8 cellular contexts compared by ENCODE assay signal in genomic region chr15:65184305-65184943, GRCh38. TPM values are rescaled to one million over a fixed set of nuclear protein-coding genes. Genes with fewer than 3 reads are reported as not detected.
A peak's percentile ranks its signal among the peaks of the same experiment; 100 is the strongest.
DNase-seq lines count a peak whose midpoint lies in the region; ATAC-seq and TF ChIP-seq lines count a peak whose summit lies in the region.

No MANE protein-coding gene starts in this region.

- peaks cover 10% of the 10 kb centered on the region; the same call in 1 of the 2 replicates for H4K20me1 ChIP-seq in GM23338 (replicated peaks; ENCODE audit: insufficient read depth)

- peak; percentile 68 for ATAC-seq in GM23338

- H3K4me3 ChIP-seq in GM23338 (peak overlapping the region; percentile 90), dorsolateral prefrontal cortex (peak overlapping the region; percentile 66 to 100 (median 94))

- intact Hi-C loops in dorsolateral prefrontal cortex (cut with DNase I) = loop anchor here in 1 of 2 donors (2.0 kb wide), 2 partner anchors 50 to 110 kb away; no protein-coding TSS in a partner anchor

- 0 out of 2 replicates have a peak, but pooled peaks cover 6% of the 10 kb centered on the region for H3K4me1 ChIP-seq in GM23338 (ENCODE audit: insufficient read depth)

- H3K4me3 Mint-ChIP-seq in GM23338 = peak overlapping the region; percentile 92

- peak overlapping the region; percentile 51 for H3K27ac ChIP-seq in GM23338 (ENCODE audit: low read depth)
- H3K27ac ChIP-seq in dorsolateral prefrontal cortex = peak overlapping the region; percentile 80 to 99 (median 96)

- H3K27me3 ChIP-seq in GM23338 (ENCODE audit: insufficient read depth) = no peaks in the 10 kb centered on the region
- no peaks in the 10 kb centered on the region for H3K27me3 ChIP-seq in dorsolateral prefrontal cortex

- no peaks in the 10 kb centered on the region for H3K9me2 ChIP-seq in GM23338 (ENCODE audit: insufficient read depth)

- no peaks in the 10 kb centered on the region for H3F3A ChIP-seq in GM23338 (replicated peaks; ENCODE audit: low read depth)

- peaks cover 7% of the 10 kb centered on the region; the same call in 1 of the 2 replicates for H3K36me3 ChIP-seq in GM23338 (ENCODE audit: insufficient read depth)

- TF ChIP-seq CTCF in GM23338 (conservative IDR thresholded peaks at IDR 0.05; ENCODE audit: low read depth in 2 of 2) (no peak), dorsolateral prefrontal cortex (IDR thresholded peaks at IDR 0.05 in 54 of 56, conservative IDR thresholded peaks at IDR 0.05 in 2 of 56; ENCODE audit: low read depth in 1 of 56, partially characterized antibody in 56 of 56) (peak in 3 of 56 donors; percentile 2 to 8 (median 4))

- H3K4me2 ChIP-seq in GM23338 = peak overlapping the region; percentile 79

- H3K79me2 ChIP-seq in GM23338 (replicated peaks; ENCODE audit: insufficient read depth) = peaks cover 50% of the 10 kb centered on the region

- DNase-seq in EH (ENCODE audit: low read depth) (peak; percentile 73), GM23338 (ENCODE audit: low spot score) (peak; percentile 79), M059J (ENCODE audit: low read depth) (peak; percentile 72), dorsolateral prefrontal cortex (peak in 7 of 10 donors; percentile 28 to 64 (median 40)), lung microvascular endothelial cell (ENCODE audit: low read depth in 2 of 2) (peak; percentile 80 to 82), NCI-H1436 (lab: John Stamatoyannopoulos, UW) (no peak)
- peak; percentile 54 for DNase-seq in activated CD4-positive, alpha-beta T cell treated with anti-CD3 and anti-CD28 coated beads for 48 hours
- peak; percentile 6 for DNase-seq in stimulated activated CD8-positive, alpha-beta memory T cell treated with anti-CD3 and anti-CD28 coated beads, Interleukin-4, amount 100 ng/mL, for 24 hours (ENCODE audit: low read depth)

- H3K4me1 Mint-ChIP-seq in GM23338 = peaks cover 11% of the 10 kb centered on the region

- peak overlapping the region; percentile 86 for H2AFZ ChIP-seq in GM23338

- H3K27ac Mint-ChIP-seq in GM23338 = peak overlapping the region; percentile 85

- 0 out of 3 replicates have a peak, but pooled peaks cover 3% of the 10 kb centered on the region for H3K36me3 Mint-ChIP-seq in GM23338 (ENCODE audit: low read depth)

- peaks cover 7% of the 10 kb centered on the region for H3K27me3 Mint-ChIP-seq in GM23338 (ENCODE audit: insufficient read depth, low read depth, poor library complexity)

- no peaks in the 10 kb centered on the region for H3K9me3 Mint-ChIP-seq in GM23338

TF ChIP-seq in GM23338, 12 proteins besides CTCF, POLR2A, EP300 and RAD21 (continues in another document):
- TF ChIP-seq ZNF114 (CRISPR knock-in tag; IDR thresholded peaks at IDR 0.05) (no peak), ZNF331 (CRISPR knock-in tag; IDR thresholded peaks at IDR 0.05; ENCODE audit: low read depth) (no peak), POLR2AphosphoS5 (IDR thresholded peaks at IDR 0.05; ENCODE audit: low read depth) (no peak), CREB1 (CRISPR knock-in tag; IDR thresholded peaks at IDR 0.05; ENCODE audit: low read depth) (no peak), EZH2phosphoT487 (IDR thresholded peaks at IDR 0.05; ENCODE audit: unreplicated experiment) (no peak), STAT1 (IDR thresholded peaks at IDR 0.05; ENCODE audit: unreplicated experiment) (no peak), JUNB (IDR thresholded peaks at IDR 0.05; ENCODE audit: unreplicated experiment) (no peak), EZH2 (IDR thresholded peaks at IDR 0.05; ENCODE audit: low read depth, unreplicated experiment) (no peak)
- TF ChIP-seq, protein P1, sequence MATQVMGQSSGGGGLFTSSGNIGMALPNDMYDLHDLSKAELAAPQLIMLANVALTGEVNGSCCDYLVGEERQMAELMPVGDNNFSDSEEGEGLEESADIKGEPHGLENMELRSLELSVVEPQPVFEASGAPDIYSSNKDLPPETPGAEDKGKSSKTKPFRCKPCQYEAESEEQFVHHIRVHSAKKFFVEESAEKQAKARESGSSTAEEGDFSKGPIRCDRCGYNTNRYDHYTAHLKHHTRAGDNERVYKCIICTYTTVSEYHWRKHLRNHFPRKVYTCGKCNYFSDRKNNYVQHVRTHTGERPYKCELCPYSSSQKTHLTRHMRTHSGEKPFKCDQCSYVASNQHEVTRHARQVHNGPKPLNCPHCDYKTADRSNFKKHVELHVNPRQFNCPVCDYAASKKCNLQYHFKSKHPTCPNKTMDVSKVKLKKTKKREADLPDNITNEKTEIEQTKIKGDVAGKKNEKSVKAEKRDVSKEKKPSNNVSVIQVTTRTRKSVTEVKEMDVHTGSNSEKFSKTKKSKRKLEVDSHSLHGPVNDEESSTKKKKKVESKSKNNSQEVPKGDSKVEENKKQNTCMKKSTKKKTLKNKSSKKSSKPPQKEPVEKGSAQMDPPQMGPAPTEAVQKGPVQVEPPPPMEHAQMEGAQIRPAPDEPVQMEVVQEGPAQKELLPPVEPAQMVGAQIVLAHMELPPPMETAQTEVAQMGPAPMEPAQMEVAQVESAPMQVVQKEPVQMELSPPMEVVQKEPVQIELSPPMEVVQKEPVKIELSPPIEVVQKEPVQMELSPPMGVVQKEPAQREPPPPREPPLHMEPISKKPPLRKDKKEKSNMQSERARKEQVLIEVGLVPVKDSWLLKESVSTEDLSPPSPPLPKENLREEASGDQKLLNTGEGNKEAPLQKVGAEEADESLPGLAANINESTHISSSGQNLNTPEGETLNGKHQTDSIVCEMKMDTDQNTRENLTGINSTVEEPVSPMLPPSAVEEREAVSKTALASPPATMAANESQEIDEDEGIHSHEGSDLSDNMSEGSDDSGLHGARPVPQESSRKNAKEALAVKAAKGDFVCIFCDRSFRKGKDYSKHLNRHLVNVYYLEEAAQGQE (IDR thresholded peaks at IDR 0.05; ENCODE audit: unreplicated experiment) = no peak

RNA-seq across cellular contexts. Expression of gene CLPX, which starts 0.7 kb away (rescaled TPM):
- 40.6 and 47.0 TPM in 2 replicates for total RNA-seq in GM23338 (2014; rRNA removed; shearing (Covaris generic))
- 18.9 and 20.6 TPM in 2 replicates for polyA plus RNA-seq in GM23338 (2016; fragmentation: Nextera tagmentation; extraction: Ambion mirVana)
- total RNA-seq in M059J (2014; rRNA removed; shearing (Covaris generic)) = 22.7 and 27.7 TPM in 2 replicates
- total RNA-seq in dorsolateral prefrontal cortex (10 to 100 TPM; 35.4 to 71.8 (median 55.5) TPM), lung microvascular endothelial cell (24.2 and 31.7 TPM in 2 replicates)

RNA-seq across cellular contexts. Expression of gene CILP, which starts 26.8 kb away (rescaled TPM):
- 0.03 TPM in 1 of 2 replicates, not detected in the other for total RNA-seq in GM23338 (2014; rRNA removed; shearing (Covaris generic))
- not detected in 2 replicates for polyA plus RNA-seq in GM23338 (2016; fragmentation: Nextera tagmentation; extraction: Ambion mirVana)
- 0.02 TPM in 1 of 2 replicates, not detected in the other for total RNA-seq in M059J (2014; rRNA removed; shearing (Covaris generic))
- under 1 TPM in 113 of 120 experiments, not detected in 7; 0.07 to 0.79 (median 0.24) TPM for total RNA-seq in dorsolateral prefrontal cortex
- not detected in 2 replicates for total RNA-seq in lung microvascular endothelial cell

RNA-seq across cellular contexts. Expression of gene PDCD7, which starts 50.8 kb away (rescaled TPM):
- 16.5 and 21.2 TPM in 2 replicates for total RNA-seq in GM23338 (2014; rRNA removed; shearing (Covaris generic))
- 16.8 and 18.9 TPM in 2 replicates for polyA plus RNA-seq in GM23338 (2016; fragmentation: Nextera tagmentation; extraction: Ambion mirVana)
- total RNA-seq in M059J (2014; rRNA removed; shearing (Covaris generic)) = 9.2 and 14.5 TPM in 2 replicates
- total RNA-seq in dorsolateral prefrontal cortex (10 to 100 TPM; 30.9 to 71.7 (median 44.6) TPM), lung microvascular endothelial cell (8.3 and 11.3 TPM in 2 replicates)
